ENCODE assay signal across 20 cellular contexts in genomic region chr16:66692341-66692740, GRCh38.
"Had no signal": no experiment of that assay in that cellular context is flagged by ENCODE, and none has a peak within 500 bp of the region (broad histone marks: within the 10 kb centered on the region; RNA-seq: fewer than 3 reads in every experiment).

No MANE protein-coding gene starts in this region.

- H3K36me3 ChIP-seq: gastrocnemius medialis, heart left ventricle, left ventricle myocardium inferior, right atrium auricular region, tibial nerve had no signal

- H3K9me3 Mint-ChIP-seq: activated CD4-positive, alpha-beta T cell treated with anti-CD3 and anti-CD28 coated beads, Interleukin-2, amount 10 ng/mL, durations not matched to agents 7 days and 5 days; activated naive CD8-positive, alpha-beta T cell treated with anti-CD3 and anti-CD28 coated beads for 36 hours; activated T-helper 1 cell treated with anti-CD3 and anti-CD28 coated beads, Interleukin-12 subunit alpha, Interleukin-12 subunit beta, Interleukin-2, Interleukin-4 antibody, amounts not matched to agents 30 ng/mL and 10 ng/mL and 1 ng/mL, durations not matched to agents 14 hours and 24 hours and 36 hours; memory B cell; natural killer cell treated with Interleukin-12 subunit alpha and Interleukin-12 subunit beta and Interleukin-15 and Interleukin-18, amount 100 ng/mL, for 72 hours; T-helper 2 cell treated with Interferon-gamma antibody and Interleukin-4, amounts not matched to agents 5 μg/mL and 100 μg/mL, for 36 hours had no signal

- H3K36me3 Mint-ChIP-seq: memory B cell; natural killer cell treated with Interleukin-12 subunit alpha and Interleukin-12 subunit beta and Interleukin-15 and Interleukin-18, amount 100 ng/mL, for 72 hours had no signal

- H3K9me3 ChIP-seq: body of pancreas, gastrocnemius medialis, heart left ventricle, left ventricle myocardium inferior, right atrium auricular region, tibial nerve had no signal

- H3K4me3 ChIP-seq: body of pancreas, gastrocnemius medialis, heart left ventricle, left ventricle myocardium inferior, right atrium auricular region, skin epidermis, tibial nerve had no signal

- H3K27ac ChIP-seq: body of pancreas, gastrocnemius medialis, heart left ventricle, left ventricle myocardium inferior, right atrium auricular region, skin epidermis, tibial nerve had no signal

- H3K4me3 Mint-ChIP-seq: activated CD4-positive, alpha-beta T cell treated with anti-CD3 and anti-CD28 coated beads, Interleukin-2, amount 10 ng/mL, durations not matched to agents 7 days and 5 days; activated naive CD8-positive, alpha-beta T cell treated with anti-CD3 and anti-CD28 coated beads for 36 hours; activated T-helper 1 cell treated with anti-CD3 and anti-CD28 coated beads, Interleukin-12 subunit alpha, Interleukin-12 subunit beta, Interleukin-2, Interleukin-4 antibody, amounts not matched to agents 30 ng/mL and 10 ng/mL and 1 ng/mL, durations not matched to agents 14 hours and 24 hours and 36 hours; memory B cell; natural killer cell treated with Interleukin-12 subunit alpha and Interleukin-12 subunit beta and Interleukin-15 and Interleukin-18, amount 100 ng/mL, for 72 hours; T-helper 2 cell treated with Interferon-gamma antibody and Interleukin-4, amounts not matched to agents 5 μg/mL and 100 μg/mL, for 36 hours had no signal

- H3K27ac Mint-ChIP-seq: activated CD4-positive, alpha-beta T cell treated with anti-CD3 and anti-CD28 coated beads, Interleukin-2, amount 10 ng/mL, durations not matched to agents 7 days and 5 days; activated naive CD8-positive, alpha-beta T cell treated with anti-CD3 and anti-CD28 coated beads for 36 hours; activated T-helper 1 cell treated with anti-CD3 and anti-CD28 coated beads, Interleukin-12 subunit alpha, Interleukin-12 subunit beta, Interleukin-2, Interleukin-4 antibody, amounts not matched to agents 30 ng/mL and 10 ng/mL and 1 ng/mL, durations not matched to agents 14 hours and 24 hours and 36 hours; memory B cell; natural killer cell treated with Interleukin-12 subunit alpha and Interleukin-12 subunit beta and Interleukin-15 and Interleukin-18, amount 100 ng/mL, for 72 hours; T-helper 2 cell treated with Interferon-gamma antibody and Interleukin-4, amounts not matched to agents 5 μg/mL and 100 μg/mL, for 36 hours had no signal

- H3K27me3 ChIP-seq: body of pancreas, gastrocnemius medialis, heart left ventricle, right atrium auricular region, tibial nerve had no signal

- ATAC-seq: body of pancreas; gastrocnemius medialis; heart left ventricle; natural killer cell treated with Interleukin-12 subunit alpha and Interleukin-12 subunit beta and Interleukin-15 and Interleukin-18, amount 100 ng/mL, for 72 hours had no signal

- DNase-seq: activated CD4-positive, alpha-beta T cell treated with anti-CD3 and anti-CD28 coated beads, Interleukin-2, amount 10 ng/mL, durations not matched to agents 7 days and 5 days; activated CD8-positive, alpha-beta memory T cell treated with anti-CD3 and anti-CD28 coated beads for 24 hours; activated naive CD8-positive, alpha-beta T cell treated with anti-CD3 and anti-CD28 coated beads for 36 hours; amygdala; body of pancreas; effector CD8-positive, alpha-beta T cell; gastrocnemius medialis; heart left ventricle; left ventricle myocardium inferior; stimulated activated CD4-positive, alpha-beta T cell treated with anti-CD3 and anti-CD28 coated beads, Interleukin-4, amount 100 ng/mL, for 24 hours; stimulated activated naive CD4-positive, alpha-beta T cell; substantia nigra; SW 1271 had no signal
